ENCODE assay signal across 8 cellular contexts in the genomic region with DNA sequence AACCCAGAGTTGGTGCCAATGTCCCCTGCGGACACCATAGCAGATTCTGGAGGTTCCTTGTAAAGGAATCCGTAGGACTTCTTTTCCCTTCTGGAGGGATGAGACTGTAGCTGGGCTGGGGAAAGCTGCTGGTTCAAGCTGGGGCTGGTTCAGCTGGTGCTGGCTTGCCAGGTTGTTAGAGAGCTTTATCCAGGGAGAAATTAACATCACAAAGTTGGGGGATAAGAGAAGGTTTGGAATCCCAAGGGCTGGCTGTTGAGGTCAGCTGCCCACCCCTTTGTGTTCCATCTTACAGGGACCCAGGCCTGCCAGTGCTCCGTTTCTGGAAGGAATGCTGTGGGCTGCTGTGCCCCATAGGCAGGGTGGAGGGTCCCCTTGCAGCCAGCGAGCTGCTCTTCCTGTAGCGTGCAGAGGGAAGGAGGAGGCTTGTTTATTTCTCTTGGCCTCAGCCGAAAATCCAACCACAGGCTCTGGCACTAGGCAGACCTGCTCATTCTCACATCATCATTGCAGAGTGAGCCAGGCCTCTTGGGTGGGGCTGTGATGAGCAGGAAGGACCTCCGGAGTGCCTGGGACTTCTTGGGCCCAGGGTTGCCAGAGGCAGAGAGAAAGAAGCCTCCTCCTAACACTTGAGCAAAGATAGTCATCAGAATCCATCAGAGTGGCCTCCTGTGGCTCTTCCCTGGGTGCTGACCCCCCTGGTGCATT.
DNase-seq lines count a peak whose midpoint lies in the region; ATAC-seq and TF ChIP-seq lines count a peak whose summit lies in the region.

No MANE protein-coding gene starts in this region.

- H3K9me3 ChIP-seq in HAP-1 (no peaks in the 10 kb centered on the region), parathyroid adenoma (ENCODE audit: control insufficient read depth, low read length) (no peaks in the 10 kb centered on the region)

- in situ Hi-C loops in HAP-1 (cut with MboI; ENCODE audit: low sequenced_read_pairs) = no loop called here

- H3K4me1 Mint-ChIP-seq in activated T-cell treated with anti-CD3 and anti-CD28 coated beads, Interleukin-2, amount 50 U/mL, for 72 hours (ENCODE audit: low read depth) = peaks cover 73% of the 10 kb centered on the region

- no peaks in the 10 kb centered on the region for H3K36me3 ChIP-seq in HAP-1 (replicated peaks)
- H3K36me3 ChIP-seq in parathyroid adenoma (ENCODE audit: control insufficient read depth, insufficient read depth, low read length) = no peaks in the 10 kb centered on the region

- no peak overlapping the region for H3K4me3 ChIP-seq in HAP-1
- no peak overlapping the region for H3K4me3 ChIP-seq in fibroblast of villous mesenchyme (ENCODE audit: low read depth, low read length)
- H3K4me3 ChIP-seq in parathyroid adenoma (ENCODE audit: low read depth, low read length) = no peak overlapping the region

- H3K27me3 Mint-ChIP-seq in activated T-cell treated with anti-CD3 and anti-CD28 coated beads, Interleukin-2, amount 50 U/mL, for 72 hours (ENCODE audit: low read depth) = no peaks in the 10 kb centered on the region

- no peak overlapping the region for H2AFZ ChIP-seq in parathyroid adenoma

- no peaks in the 10 kb centered on the region for H3K27me3 ChIP-seq in HAP-1 (ENCODE audit: low read depth)
- H3K27me3 ChIP-seq in parathyroid adenoma (ENCODE audit: control insufficient read depth, insufficient read depth, low read length) = no peaks in the 10 kb centered on the region

- H3K27ac Mint-ChIP-seq in activated T-cell treated with anti-CD3 and anti-CD28 coated beads, Interleukin-2, amount 50 U/mL, for 72 hours = peak overlapping the region; percentile 87

- H3K4me2 ChIP-seq in parathyroid adenoma (ENCODE audit: low read length) = no peak overlapping the region

- H3K4me1 ChIP-seq in HAP-1 (peaks cover 11% of the 10 kb centered on the region), parathyroid adenoma (peaks cover 27% of the 10 kb centered on the region)

- H3K79me2 ChIP-seq in parathyroid adenoma = peaks cover 67% of the 10 kb centered on the region

- peak; percentile 46 to 47 for ATAC-seq in activated T-cell treated with anti-CD3 and anti-CD28 coated beads, Interleukin-2, amount 50 U/mL, for 72 hours (replicated peaks in 1 of 2)
- ATAC-seq in HG03469 (IDR thresholded peaks at IDR 0.05; ENCODE audit: unreplicated experiment) (no peak), GM18867 (IDR thresholded peaks at IDR 0.05; ENCODE audit: unreplicated experiment) (no peak)

- peak overlapping the region; percentile 42 for H3K27ac ChIP-seq in parathyroid adenoma

- H3K4me3 Mint-ChIP-seq in activated T-cell treated with anti-CD3 and anti-CD28 coated beads, Interleukin-2, amount 50 U/mL, for 72 hours = peak overlapping the region; percentile 85 to 94

- no peak for TF ChIP-seq CTCF in fibroblast of villous mesenchyme (IDR thresholded peaks at IDR 0.05; ENCODE audit: insufficient read depth, low read depth, low read length)
- no peak for TF ChIP-seq CTCF in parathyroid adenoma (IDR thresholded peaks at IDR 0.05)

- DNase-seq in HAP-1 (ENCODE audit: low spot score in 2 of 2) (peak; percentile 25 to 48), fibroblast of villous mesenchyme (ENCODE audit: low read depth) (peak; percentile 93), RKO (ENCODE audit: low spot score) (no peak), posterior cingulate gyrus (no peak)
- DNase-seq in activated T-cell treated with anti-CD3 and anti-CD28 coated beads, Interleukin-2, amount 50 U/mL, for 72 hours = peak; percentile 48 to 61

- no peak overlapping the region for H3K9ac ChIP-seq in parathyroid adenoma

- H3K36me3 Mint-ChIP-seq in activated T-cell treated with anti-CD3 and anti-CD28 coated beads, Interleukin-2, amount 50 U/mL, for 72 hours (ENCODE audit: insufficient read depth in 2 of 2) = peaks cover 0 to 3% of the 10 kb centered on the region in 2 donors

- intact Hi-C loops in posterior cingulate gyrus (cut with DNase I) = no loop called here

- no peaks in the 10 kb centered on the region for H3K9me3 Mint-ChIP-seq in activated T-cell treated with anti-CD3 and anti-CD28 coated beads, Interleukin-2, amount 50 U/mL, for 72 hours

Comparison
In these comparisons a context has a peak if more than half of its experiments do, and no peak if none do; other contexts are left out.
1. DNase-seq: peak in HAP-1 (2 of 2), activated T-cell treated with anti-CD3 and anti-CD28 coated beads, Interleukin-2, amount 50 U/mL, for 72 hours (2 of 2) and fibroblast of villous mesenchyme (single experiment); none in RKO (single experiment) and posterior cingulate gyrus (0 of 10).
2. ATAC-seq: peak in activated T-cell treated with anti-CD3 and anti-CD28 coated beads, Interleukin-2, amount 50 U/mL, for 72 hours (2 of 2); none in HG03469 (single experiment) and GM18867 (single experiment).